17 cellular contexts compared by ENCODE assay signal in the genomic region with DNA sequence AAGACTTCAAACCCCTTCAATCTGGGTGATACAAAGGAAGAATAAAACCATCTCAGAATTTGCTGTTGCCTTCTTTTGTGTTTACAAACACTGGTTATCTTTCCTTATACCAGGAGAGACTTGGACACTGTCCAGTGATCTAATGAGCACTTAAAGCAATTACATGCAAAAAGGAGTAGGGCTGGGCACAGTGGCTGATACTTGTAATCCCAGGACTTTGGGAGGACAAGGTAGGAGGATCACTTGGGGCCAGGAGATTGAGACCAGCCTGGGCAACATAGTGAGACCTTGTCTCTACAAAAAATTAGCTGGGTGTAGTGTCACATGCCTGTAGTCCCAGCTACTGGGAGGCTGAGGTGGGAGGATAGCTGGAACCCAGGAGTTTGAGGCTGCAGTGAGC.
"Had no signal": no experiment of that assay in that cellular context is flagged by ENCODE, and none has a peak within 500 bp of the region (broad histone marks: within the 10 kb centered on the region; RNA-seq: fewer than 3 reads in every experiment).

No MANE protein-coding gene starts in this region.

- H3K9me3 Mint-ChIP-seq: naive thymus-derived CD4-positive, alpha-beta T cell; nephron progenitor cell; stimulated activated naive B cell treated with anti-CD40 and anti-IgM and Interleukin-4, amounts not matched to agents 10 μg/mL and 1 μg/mL and 100 μg/mL, for 72 hours; stimulated activated naive CD8-positive, alpha-beta T cell treated with anti-CD3 and anti-CD28 coated beads, Interleukin-15, amount 100 ng/mL, for 72 hours had no signal

- ATAC-seq: heart left ventricle; naive thymus-derived CD4-positive, alpha-beta T cell; sciatic nerve; stimulated activated naive B cell treated with anti-CD40 and anti-IgM and Interleukin-4, amounts not matched to agents 10 μg/mL and 1 μg/mL and 100 μg/mL, for 72 hours; stimulated activated naive CD8-positive, alpha-beta T cell treated with anti-CD3 and anti-CD28 coated beads, Interleukin-15, amount 100 ng/mL, for 72 hours; upper lobe of right lung had no signal

- H3K4me3 Mint-ChIP-seq: naive thymus-derived CD4-positive, alpha-beta T cell; nephron progenitor cell; stimulated activated naive B cell treated with anti-CD40 and anti-IgM and Interleukin-4, amounts not matched to agents 10 μg/mL and 1 μg/mL and 100 μg/mL, for 72 hours; stimulated activated naive CD8-positive, alpha-beta T cell treated with anti-CD3 and anti-CD28 coated beads, Interleukin-15, amount 100 ng/mL, for 72 hours had no signal

- H3K4me3 ChIP-seq: dorsolateral prefrontal cortex, heart left ventricle, testis, tibial nerve, upper lobe of right lung, vagina had no signal

- H3K27ac Mint-ChIP-seq: naive thymus-derived CD4-positive, alpha-beta T cell; stimulated activated naive B cell treated with anti-CD40 and anti-IgM and Interleukin-4, amounts not matched to agents 10 μg/mL and 1 μg/mL and 100 μg/mL, for 72 hours; stimulated activated naive CD8-positive, alpha-beta T cell treated with anti-CD3 and anti-CD28 coated beads, Interleukin-15, amount 100 ng/mL, for 72 hours had no signal

- H3K27ac ChIP-seq: dorsolateral prefrontal cortex, heart left ventricle, testis, tibial nerve, upper lobe of right lung, vagina had no signal

- H3K4me1 ChIP-seq: testis, upper lobe of right lung had no signal

- H3K36me3 Mint-ChIP-seq: naive thymus-derived CD4-positive, alpha-beta T cell; stimulated activated naive B cell treated with anti-CD40 and anti-IgM and Interleukin-4, amounts not matched to agents 10 μg/mL and 1 μg/mL and 100 μg/mL, for 72 hours had no signal

- H3K27me3 ChIP-seq: dorsolateral prefrontal cortex, testis, tibial nerve, upper lobe of right lung, vagina had no signal

- H3K9me3 ChIP-seq: heart left ventricle, testis, tibial nerve, upper lobe of right lung, vagina had no signal

- DNase-seq: dorsolateral prefrontal cortex; effector CD8-positive, alpha-beta T cell; foreskin melanocyte; heart left ventricle; hippocampal formation; mesendoderm; naive thymus-derived CD4-positive, alpha-beta T cell; nephron progenitor cell; stimulated activated CD4-positive, alpha-beta T cell treated with anti-CD3 and anti-CD28 coated beads, Interleukin-2, amount 100 ng/mL, for 24 hours; stimulated activated CD4-positive, alpha-beta T cell treated with anti-CD3 and anti-CD28 coated beads, Interleukin-4, amount 100 ng/mL, for 4 hours; stimulated activated naive B cell treated with anti-CD40 and anti-IgM and Interleukin-4, amounts not matched to agents 10 μg/mL and 1 μg/mL and 100 μg/mL, for 72 hours; stimulated activated naive CD8-positive, alpha-beta T cell treated with anti-CD3 and anti-CD28 coated beads, Interleukin-15, amount 100 ng/mL, for 72 hours; testis; upper lobe of right lung had no signal

- H3K27me3 Mint-ChIP-seq: stimulated activated naive CD8-positive, alpha-beta T cell treated with anti-CD3 and anti-CD28 coated beads, Interleukin-15, amount 100 ng/mL, for 72 hours had no signal

- H3K36me3 ChIP-seq: heart left ventricle, tibial nerve, upper lobe of right lung, vagina had no signal
